ENCODE assay signal across 1 cellular context in the genomic region with DNA sequence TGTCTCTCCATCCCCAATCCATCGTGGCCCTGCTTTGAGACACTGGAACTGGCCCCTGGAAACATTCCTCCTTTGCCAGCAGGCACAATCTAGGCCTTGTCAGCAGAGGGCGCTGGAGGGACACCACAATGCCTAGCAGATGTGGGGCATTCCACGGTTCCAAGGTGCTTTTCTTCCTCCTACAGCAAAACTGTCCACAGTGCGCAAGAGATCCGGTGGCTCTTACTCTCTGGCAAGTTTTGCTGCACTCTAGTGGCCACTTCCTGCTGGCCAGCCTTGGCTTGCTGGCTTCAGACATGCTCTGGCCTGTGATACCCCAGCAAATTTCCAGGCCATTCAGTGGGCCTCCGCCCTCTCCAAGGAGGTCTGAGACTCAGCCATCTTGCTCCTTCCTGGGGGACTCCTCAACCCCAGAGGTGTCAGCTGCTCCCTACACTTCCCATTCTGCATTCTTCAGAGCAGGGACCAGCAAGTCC.
A peak's percentile ranks its signal among the peaks of the same experiment; 100 is the strongest.
TF ChIP-seq lines count a peak whose summit lies in the region.

No MANE protein-coding gene starts in this region.

TF ChIP-seq in H1, 55 proteins besides CTCF, POLR2A, EP300 and RAD21 (continued from another document):
- TF ChIP-seq, protein P1, sequence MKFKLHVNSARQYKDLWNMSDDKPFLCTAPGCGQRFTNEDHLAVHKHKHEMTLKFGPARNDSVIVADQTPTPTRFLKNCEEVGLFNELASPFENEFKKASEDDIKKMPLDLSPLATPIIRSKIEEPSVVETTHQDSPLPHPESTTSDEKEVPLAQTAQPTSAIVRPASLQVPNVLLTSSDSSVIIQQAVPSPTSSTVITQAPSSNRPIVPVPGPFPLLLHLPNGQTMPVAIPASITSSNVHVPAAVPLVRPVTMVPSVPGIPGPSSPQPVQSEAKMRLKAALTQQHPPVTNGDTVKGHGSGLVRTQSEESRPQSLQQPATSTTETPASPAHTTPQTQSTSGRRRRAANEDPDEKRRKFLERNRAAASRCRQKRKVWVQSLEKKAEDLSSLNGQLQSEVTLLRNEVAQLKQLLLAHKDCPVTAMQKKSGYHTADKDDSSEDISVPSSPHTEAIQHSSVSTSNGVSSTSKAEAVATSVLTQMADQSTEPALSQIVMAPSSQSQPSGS (IDR thresholded peaks at IDR 0.05; ENCODE audit: low read length): no peak
- peak; percentile 71; the same call in 1 of the 2 replicates for TF ChIP-seq GABPA (IDR thresholded peaks at IDR 0.05; ENCODE audit: borderline replicate concordance, insufficient read depth, low read length)
- peak; percentile 27 for TF ChIP-seq TAF7 (optimal IDR thresholded peaks at IDR 0.05; ENCODE audit: borderline replicate concordance, low read depth, low read length)
- TF ChIP-seq RXRA (IDR thresholded peaks at IDR 0.05; ENCODE audit: insufficient read depth, low read depth, low read length): 0 out of 2 replicates have a peak, but pooled peaks have one; percentile 16
- TF ChIP-seq TEAD4 (IDR thresholded peaks at IDR 0.05; ENCODE audit: low read depth, low read length): peak; percentile 93
- peak; percentile 86; the same call in 1 of the 2 replicates for TF ChIP-seq BACH1 (IDR thresholded peaks at IDR 0.05; ENCODE audit: low read length)
- 0 out of 4 replicates have a peak, but pooled peaks of 1 of the 2 experiments have one; percentile 25 for TF ChIP-seq SIN3A (conservative IDR thresholded peaks at IDR 0.05 in 1 of 2, IDR thresholded peaks at IDR 0.05 in 1 of 2; ENCODE audit: low read depth in 1 of 2, low read length in 2 of 2)
- TF ChIP-seq CHD1 (IDR thresholded peaks at IDR 0.05; ENCODE audit: low read depth, low read length): no peak
- peak in 1 of 2 experiments; percentile 96; a peak in 1 of 4 replicates for TF ChIP-seq HDAC2 (IDR thresholded peaks at IDR 0.05; ENCODE audit: borderline replicate concordance in 1 of 2, low read depth in 2 of 2, low read length in 2 of 2)
TF ChIP-seq in H1: peak in this region for 10.
